Comparison of ENCODE assay signal across 20 cellular contexts in the genomic region with DNA sequence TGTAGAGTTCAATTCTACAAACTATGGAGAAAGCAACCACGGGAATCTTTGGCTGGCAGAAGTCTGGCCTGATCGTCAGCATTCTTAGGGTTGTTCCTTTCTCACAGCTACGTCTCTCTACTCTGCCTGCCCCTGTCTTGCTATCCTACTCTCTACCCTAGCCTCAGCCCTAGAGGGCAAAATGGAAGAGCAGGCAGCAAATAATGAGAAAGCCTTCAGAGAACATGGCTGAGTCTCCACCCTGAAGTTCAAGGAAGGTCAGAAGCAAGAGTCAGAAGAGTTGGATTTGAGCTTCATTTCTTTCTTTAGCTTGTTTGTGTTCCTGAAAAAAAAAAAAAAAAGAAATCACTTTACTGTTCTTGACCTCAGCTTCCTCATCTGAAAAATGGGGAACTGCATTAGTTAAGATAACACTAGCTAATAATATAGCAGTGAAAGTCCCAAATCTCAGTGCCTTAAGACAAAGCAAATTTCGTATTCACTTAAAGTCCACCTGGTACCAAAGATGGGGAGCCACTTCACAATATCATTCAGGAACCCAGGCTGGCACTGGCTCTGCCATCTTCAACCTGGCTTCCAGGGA. TPM values are rescaled to one million over a fixed set of nuclear protein-coding genes. Genes with fewer than 3 reads are reported as not detected.
DNase-seq lines count a peak whose midpoint lies in the region; ATAC-seq and TF ChIP-seq lines count a peak whose summit lies in the region.
"Had no signal": no experiment of that assay in that cellular context is flagged by ENCODE, and none has a peak within 500 bp of the region (broad histone marks: within the 10 kb centered on the region; RNA-seq: fewer than 3 reads in every experiment).

No MANE protein-coding gene starts in this region.

- peaks cover 11% of the 10 kb centered on the region for H3K27me3 Mint-ChIP-seq in activated CD8-positive, alpha-beta memory T cell treated with anti-CD3 and anti-CD28 coated beads, Interleukin-2, amount 10 ng/mL, durations not matched to agents 7 days and 5 days
- peaks cover 0 to 4% of the 10 kb centered on the region in 2 donors for H3K27me3 Mint-ChIP-seq in stimulated activated naive B cell treated with anti-CD40 and anti-IgM and Interleukin-4, amounts not matched to agents 10 μg/mL and 1 μg/mL and 100 μg/mL, for 72 hours
- H3K27me3 Mint-ChIP-seq in activated CD8-positive, alpha-beta T cell treated with anti-CD3 and anti-CD28 coated beads, Interleukin-2, amount 10 ng/mL, durations not matched to agents 7 days and 5 days (ENCODE audit: low read depth): peaks cover 13% of the 10 kb centered on the region

- no peak overlapping the region for H3K27ac Mint-ChIP-seq in activated CD8-positive, alpha-beta memory T cell treated with anti-CD3 and anti-CD28 coated beads, Interleukin-2, amount 10 ng/mL, durations not matched to agents 7 days and 5 days
- H3K27ac Mint-ChIP-seq in stimulated activated naive B cell treated with anti-CD40 and anti-IgM and Interleukin-4, amounts not matched to agents 10 μg/mL and 1 μg/mL and 100 μg/mL, for 72 hours: peak overlapping the region; percentile 16
- no peak overlapping the region for H3K27ac Mint-ChIP-seq in activated CD8-positive, alpha-beta T cell treated with anti-CD3 and anti-CD28 coated beads, Interleukin-2, amount 10 ng/mL, durations not matched to agents 7 days and 5 days

- no peak overlapping the region for H3K27ac ChIP-seq in body of pancreas
- H3K27ac ChIP-seq: C4-2B, HL-60 had no signal

- TF ChIP-seq POLR2A in body of pancreas (IDR thresholded peaks at IDR 0.05): no peak

- WGBS in body of pancreas, 2 donors: 56 to 87% methylated on average over 4 of the region's 4 CpGs

- H3K36me3 ChIP-seq in body of pancreas (replicated peaks in 1 of 2; ENCODE audit: insufficient read depth in 1 of 2, low read depth in 2 of 2): no peaks in the 10 kb centered on the region
- H3K36me3 ChIP-seq: MG63 had no signal

- peaks cover 13% of the 10 kb centered on the region for H3K4me1 Mint-ChIP-seq in activated CD8-positive, alpha-beta memory T cell treated with anti-CD3 and anti-CD28 coated beads, Interleukin-2, amount 10 ng/mL, durations not matched to agents 7 days and 5 days
- H3K4me1 Mint-ChIP-seq in stimulated activated naive B cell treated with anti-CD40 and anti-IgM and Interleukin-4, amounts not matched to agents 10 μg/mL and 1 μg/mL and 100 μg/mL, for 72 hours: peaks cover 28 to 40% of the 10 kb centered on the region in 2 donors
- peaks cover 17% of the 10 kb centered on the region for H3K4me1 Mint-ChIP-seq in activated CD8-positive, alpha-beta T cell treated with anti-CD3 and anti-CD28 coated beads, Interleukin-2, amount 10 ng/mL, durations not matched to agents 7 days and 5 days (ENCODE audit: low read depth)

- intact Hi-C loops in body of pancreas (cut with DNase I): no loop called here

- peaks cover 1% of the 10 kb centered on the region for H3K36me3 Mint-ChIP-seq in activated CD8-positive, alpha-beta memory T cell treated with anti-CD3 and anti-CD28 coated beads, Interleukin-2, amount 10 ng/mL, durations not matched to agents 7 days and 5 days
- no peaks in the 10 kb centered on the region for H3K36me3 Mint-ChIP-seq in stimulated activated naive B cell treated with anti-CD40 and anti-IgM and Interleukin-4, amounts not matched to agents 10 μg/mL and 1 μg/mL and 100 μg/mL, for 72 hours
- H3K36me3 Mint-ChIP-seq in activated CD8-positive, alpha-beta T cell treated with anti-CD3 and anti-CD28 coated beads, Interleukin-2, amount 10 ng/mL, durations not matched to agents 7 days and 5 days (ENCODE audit: low read depth): no peaks in the 10 kb centered on the region

- peak; percentile 9 for DNase-seq in activated CD8-positive, alpha-beta memory T cell treated with anti-CD3 and anti-CD28 coated beads for 24 hours
- DNase-seq in activated CD8-positive, alpha-beta memory T cell treated with anti-CD3 and anti-CD28 coated beads, Interleukin-2, amount 10 ng/mL, durations not matched to agents 7 days and 5 days: no peak
- DNase-seq in OCI-M1 (lab: John Stamatoyannopoulos, UW): peak; percentile 5
- DNase-seq in left lobe of liver (ENCODE audit: low spot score): peak; percentile 37
- DNase-seq in stimulated activated naive B cell treated with anti-CD40 and anti-IgM and Interleukin-4, amounts not matched to agents 10 μg/mL and 1 μg/mL and 100 μg/mL, for 72 hours: no peak
- DNase-seq in HUDEP-2 (lab: John Stamatoyannopoulos, UW; ENCODE audit: unreplicated experiment in 76 of 76): no peak
- DNase-seq in body of pancreas: no peak
- DNase-seq in activated CD8-positive, alpha-beta T cell treated with anti-CD3 and anti-CD28 coated beads, Interleukin-2, amount 10 ng/mL, durations not matched to agents 7 days and 5 days: no peak
- DNase-seq: Caco-2, GOT3, KG1, MG63, NCI-H1417, NCI-H2029 treated with DMSO at 0.1 percent for 48 hours, NCI-H510A, NCI-H82, SIG-M5 had no signal

- CTCF ChIA-PET in activated CD8-positive, alpha-beta memory T cell treated with anti-CD3 and anti-CD28 coated beads, Interleukin-2, amount 10 ng/mL, durations not matched to agents 7 days and 5 days (lab: Charles Lee): no interaction called here
- CTCF ChIA-PET in activated CD8-positive, alpha-beta T cell treated with anti-CD3 and anti-CD28 coated beads, Interleukin-2, amount 10 ng/mL, durations not matched to agents 7 days and 5 days (lab: Charles Lee): interaction anchor here (1.0 kb wide), 1 partner anchor 13 kb away, joined by 3 read pairs; no protein-coding TSS in a partner anchor

- H3K4me3 ChIP-seq in body of pancreas: no peak overlapping the region
- H3K4me3 ChIP-seq: MG63 had no signal

- POLR2A ChIA-PET in activated CD8-positive, alpha-beta T cell treated with anti-CD3 and anti-CD28 coated beads, Interleukin-2, amount 10 ng/mL, durations not matched to agents 7 days and 5 days (lab: Charles Lee): interaction anchor here (1.0 kb wide), 1 partner anchor 46 kb away, joined by 3 read pairs; no protein-coding TSS in a partner anchor

- H3K9me3 ChIP-seq in body of pancreas: no peaks in the 10 kb centered on the region
- H3K9me3 ChIP-seq: MG63 had no signal

- ATAC-seq in activated CD8-positive, alpha-beta memory T cell treated with anti-CD3 and anti-CD28 coated beads, Interleukin-2, amount 10 ng/mL, durations not matched to agents 7 days and 5 days: no peak
- ATAC-seq in left lobe of liver (no peak), body of pancreas (no peak)
- peak; percentile 52 to 56 for ATAC-seq in stimulated activated naive B cell treated with anti-CD40 and anti-IgM and Interleukin-4, amounts not matched to agents 10 μg/mL and 1 μg/mL and 100 μg/mL, for 72 hours (replicated peaks)
- no peak for ATAC-seq in activated CD8-positive, alpha-beta T cell treated with anti-CD3 and anti-CD28 coated beads, Interleukin-2, amount 10 ng/mL, durations not matched to agents 7 days and 5 days

- TF ChIP-seq CTCF in body of pancreas (IDR thresholded peaks at IDR 0.05): no peak

- no peak overlapping the region for H3K4me3 Mint-ChIP-seq in activated CD8-positive, alpha-beta memory T cell treated with anti-CD3 and anti-CD28 coated beads, Interleukin-2, amount 10 ng/mL, durations not matched to agents 7 days and 5 days
- peak overlapping the region in 1 of 2 donors; percentile 9 for H3K4me3 Mint-ChIP-seq in stimulated activated naive B cell treated with anti-CD40 and anti-IgM and Interleukin-4, amounts not matched to agents 10 μg/mL and 1 μg/mL and 100 μg/mL, for 72 hours
- no peak overlapping the region for H3K4me3 Mint-ChIP-seq in activated CD8-positive, alpha-beta T cell treated with anti-CD3 and anti-CD28 coated beads, Interleukin-2, amount 10 ng/mL, durations not matched to agents 7 days and 5 days

- H3K27me3 ChIP-seq in body of pancreas: no peaks in the 10 kb centered on the region

- H3K9me3 Mint-ChIP-seq in activated CD8-positive, alpha-beta memory T cell treated with anti-CD3 and anti-CD28 coated beads, Interleukin-2, amount 10 ng/mL, durations not matched to agents 7 days and 5 days (ENCODE audit: low read depth): no peaks in the 10 kb centered on the region
- no peaks in the 10 kb centered on the region for H3K9me3 Mint-ChIP-seq in stimulated activated naive B cell treated with anti-CD40 and anti-IgM and Interleukin-4, amounts not matched to agents 10 μg/mL and 1 μg/mL and 100 μg/mL, for 72 hours
- H3K9me3 Mint-ChIP-seq in activated CD8-positive, alpha-beta T cell treated with anti-CD3 and anti-CD28 coated beads, Interleukin-2, amount 10 ng/mL, durations not matched to agents 7 days and 5 days (ENCODE audit: insufficient read depth): peaks cover 4% of the 10 kb centered on the region

- no peaks in the 10 kb centered on the region for H3K4me1 ChIP-seq in body of pancreas
- H3K4me1 ChIP-seq: Caco-2 had no signal

RNA-seq across cellular contexts. Expression of gene CCND2, which starts 50.2 kb away (rescaled TPM):
- total RNA-seq in activated CD8-positive, alpha-beta memory T cell treated with anti-CD3 and anti-CD28 coated beads, Interleukin-2, amount 10 ng/mL, durations not matched to agents 7 days and 5 days: 100 to 1,000 TPM; 492 to 862 TPM
- total RNA-seq in left lobe of liver: 3.5 TPM
- 10 to 100 TPM; 32.2 to 88.7 TPM for total RNA-seq in body of pancreas
- total RNA-seq in activated CD8-positive, alpha-beta T cell treated with anti-CD3 and anti-CD28 coated beads, Interleukin-2, amount 10 ng/mL, durations not matched to agents 7 days and 5 days: 100 to 1,000 TPM; 572 to 592 TPM
- total RNA-seq: A172 had no signal

Comparison
In these comparisons a context has a peak if more than half of its experiments do, and no peak if none do; other contexts are left out.
1. DNase-seq: peak in activated CD8-positive, alpha-beta memory T cell treated with anti-CD3 and anti-CD28 coated beads for 24 hours (single experiment), OCI-M1 (single experiment) and left lobe of liver (single experiment); none in activated CD8-positive, alpha-beta memory T cell treated with anti-CD3 and anti-CD28 coated beads, Interleukin-2, amount 10 ng/mL, durations not matched to agents 7 days and 5 days (single experiment), stimulated activated naive B cell treated with anti-CD40 and anti-IgM and Interleukin-4, amounts not matched to agents 10 μg/mL and 1 μg/mL and 100 μg/mL, for 72 hours (single experiment), HUDEP-2 (0 of 76), body of pancreas (0 of 4) and activated CD8-positive, alpha-beta T cell treated with anti-CD3 and anti-CD28 coated beads, Interleukin-2, amount 10 ng/mL, durations not matched to agents 7 days and 5 days (single experiment).
2. ATAC-seq: peak in stimulated activated naive B cell treated with anti-CD40 and anti-IgM and Interleukin-4, amounts not matched to agents 10 μg/mL and 1 μg/mL and 100 μg/mL, for 72 hours (2 of 2); none in activated CD8-positive, alpha-beta memory T cell treated with anti-CD3 and anti-CD28 coated beads, Interleukin-2, amount 10 ng/mL, durations not matched to agents 7 days and 5 days (single experiment), left lobe of liver (single experiment), body of pancreas (single experiment) and activated CD8-positive, alpha-beta T cell treated with anti-CD3 and anti-CD28 coated beads, Interleukin-2, amount 10 ng/mL, durations not matched to agents 7 days and 5 days (single experiment).